In genomic region chr3:64105816-64106215, GRCh38 we compare ENCODE assay signal across 19 cellular contexts.
DNase-seq lines count a peak whose midpoint lies in the region; ATAC-seq and TF ChIP-seq lines count a peak whose summit lies in the region.
"Had no signal": no experiment of that assay in that cellular context is flagged by ENCODE, and none has a peak within 500 bp of the region (broad histone marks: within the 10 kb centered on the region; RNA-seq: fewer than 3 reads in every experiment).

No MANE protein-coding gene starts in this region.

- POLR2A ChIA-PET in PC-3 (lab: Charles Lee; ENCODE audit: unreplicated experiment), result no interaction called here
- POLR2A ChIA-PET in activated CD4-positive, alpha-beta T cell treated with anti-CD3 and anti-CD28 coated beads, Interleukin-2, amount 10 ng/mL, durations not matched to agents 7 days and 5 days (lab: Charles Lee), result no interaction called here

- H3K36me3 ChIP-seq in PC-3 (ENCODE audit: low read depth, low read length) (no peaks in the 10 kb centered on the region), osteoblast (ENCODE audit: insufficient read depth, low read length) (no peaks in the 10 kb centered on the region)
- H3K36me3 ChIP-seq: BE2C had no signal

- H3K9me2 ChIP-seq in PC-3 (replicated peaks; ENCODE audit: low read length), result no peaks in the 10 kb centered on the region

- no peaks in the 10 kb centered on the region for H3K9me3 ChIP-seq in PC-3 (ENCODE audit: low read length)
- H3K9me3 ChIP-seq in osteoblast (ENCODE audit: low read depth, low read length), result no peaks in the 10 kb centered on the region
- H3K9me3 ChIP-seq: BE2C had no signal

- H3K4me3 Mint-ChIP-seq in activated CD4-positive, alpha-beta T cell treated with anti-CD3 and anti-CD28 coated beads, Interleukin-2, amount 10 ng/mL, durations not matched to agents 7 days and 5 days, result no peak overlapping the region
- H3K4me3 Mint-ChIP-seq: CD4-positive, alpha-beta memory T cell had no signal

- no peak overlapping the region for H2AFZ ChIP-seq in PC-3 (ENCODE audit: low read length)
- no peak overlapping the region for H2AFZ ChIP-seq in osteoblast (ENCODE audit: low read length)

- intact Hi-C loops in PC-3 (cut with micrococcal nuclease), result no loop called here

- ATAC-seq in PC-3, result no peak
- ATAC-seq: Panc1 had no signal

- no peaks in the 10 kb centered on the region for H3K9me3 Mint-ChIP-seq in activated CD4-positive, alpha-beta T cell treated with anti-CD3 and anti-CD28 coated beads, Interleukin-2, amount 10 ng/mL, durations not matched to agents 7 days and 5 days

- H3K27ac Mint-ChIP-seq in activated CD4-positive, alpha-beta T cell treated with anti-CD3 and anti-CD28 coated beads, Interleukin-2, amount 10 ng/mL, durations not matched to agents 7 days and 5 days, result no peak overlapping the region
- H3K27ac Mint-ChIP-seq: CD4-positive, alpha-beta memory T cell had no signal

- no peaks in the 10 kb centered on the region for H3K4me1 Mint-ChIP-seq in activated CD4-positive, alpha-beta T cell treated with anti-CD3 and anti-CD28 coated beads, Interleukin-2, amount 10 ng/mL, durations not matched to agents 7 days and 5 days
- H3K4me1 Mint-ChIP-seq: CD4-positive, alpha-beta memory T cell had no signal

- no peaks in the 10 kb centered on the region for H3K36me3 Mint-ChIP-seq in activated CD4-positive, alpha-beta T cell treated with anti-CD3 and anti-CD28 coated beads, Interleukin-2, amount 10 ng/mL, durations not matched to agents 7 days and 5 days (ENCODE audit: low read depth)
- H3K36me3 Mint-ChIP-seq: CD4-positive, alpha-beta memory T cell had no signal

- DNase-seq in HCEC 1CT (peak; percentile 37), PC-3 (peak; percentile 19), epithelial cell of esophagus (ENCODE audit: low read depth) (peak; percentile 65), renal cortical epithelial cell (ENCODE audit: low read depth) (peak; percentile 21), iPS-NIHi11 (ENCODE audit: low spot score) (no peak), GM10266 (ENCODE audit: extremely low spot score) (no peak), osteoblast (ENCODE audit: insufficient read length, low spot score, missing footprints) (no peak)
- DNase-seq in activated CD4-positive, alpha-beta T cell treated with anti-CD3 and anti-CD28 coated beads, Interleukin-2, amount 10 ng/mL, durations not matched to agents 7 days and 5 days, result no peak
- DNase-seq: BE2C; CD4-positive, alpha-beta memory T cell; H7; NCI-H1092; NCI-H1694; NCI-H446; NCI-H748 treated with DMSO at 0.1 percent for 48 hours; SHP77 treated with DMSO at 0.1 percent for 48 hours had no signal

- CTCF ChIA-PET in PC-3 (lab: Charles Lee), result no interaction called here
- CTCF ChIA-PET in activated CD4-positive, alpha-beta T cell treated with anti-CD3 and anti-CD28 coated beads, Interleukin-2, amount 10 ng/mL, durations not matched to agents 7 days and 5 days (lab: Charles Lee), result interaction anchor here (0.7 kb wide), 1 partner anchor 36 kb away, joined by 3 read pairs; no protein-coding TSS in a partner anchor

- peak overlapping the region; percentile 14; the same call in 1 of the 2 replicates for H3K9ac ChIP-seq in PC-3 (ENCODE audit: low read length)
- H3K9ac ChIP-seq: KMS-11 had no signal

- peak overlapping the region; percentile 86 for H3K27ac ChIP-seq in PC-3 (ENCODE audit: low read length)
- no peak overlapping the region for H3K27ac ChIP-seq in osteoblast (ENCODE audit: low read depth, low read length)
- H3K27ac ChIP-seq: HL-60, KMS-11 had no signal

- H3K4me3 ChIP-seq in PC-3 (ENCODE audit: low read length), result no peak overlapping the region
- no peak overlapping the region for H3K4me3 ChIP-seq in epithelial cell of esophagus (ENCODE audit: low read length)
- H3K4me3 ChIP-seq in osteoblast (ENCODE audit: insufficient read depth, low read length), result no peak overlapping the region

- H3K79me2 ChIP-seq in PC-3 (ENCODE audit: low read length) (no peaks in the 10 kb centered on the region), osteoblast (ENCODE audit: insufficient read depth, low read length) (no peaks in the 10 kb centered on the region)

- peak overlapping the region; percentile 10; the same call in 1 of the 2 replicates for H3K4me2 ChIP-seq in PC-3 (ENCODE audit: low read length)
- no peak overlapping the region for H3K4me2 ChIP-seq in osteoblast (ENCODE audit: insufficient read depth, low read length)
- H3K4me2 ChIP-seq: KMS-11 had no signal

- no TSS peak for BruUV-seq in PC-3 (replicated peaks; lab: Mats Ljungman, UMichigan)

- H3F3A ChIP-seq in PC-3 (ENCODE audit: low read length, unreplicated experiment), result no peaks in the 10 kb centered on the region

- H3K27me3 ChIP-seq in PC-3 (ENCODE audit: low read length) (no peaks in the 10 kb centered on the region), osteoblast (ENCODE audit: insufficient read depth, low read length) (no peaks in the 10 kb centered on the region)
- H3K27me3 ChIP-seq: BE2C had no signal

- H3K27me3 Mint-ChIP-seq in activated CD4-positive, alpha-beta T cell treated with anti-CD3 and anti-CD28 coated beads, Interleukin-2, amount 10 ng/mL, durations not matched to agents 7 days and 5 days, result no peaks in the 10 kb centered on the region

- H4K20me1 ChIP-seq in PC-3 (ENCODE audit: low read length) (no peaks in the 10 kb centered on the region), osteoblast (ENCODE audit: insufficient read depth, low read length) (no peaks in the 10 kb centered on the region)

- TF ChIP-seq CTCF in PC-3 (conservative IDR thresholded peaks at IDR 0.05; ENCODE audit: low read depth, low read length) (no peak), epithelial cell of esophagus (IDR thresholded peaks at IDR 0.05; ENCODE audit: insufficient read depth, low read depth, low read length, missing control alignments) (no peak), GM10266 (IDR thresholded peaks at IDR 0.05; ENCODE audit: control insufficient read depth, insufficient read depth, low read depth, missing control alignments) (no peak), osteoblast (IDR thresholded peaks at IDR 0.05; ENCODE audit: extremely low read depth, low read depth, low read length) (no peak)

- H3K4me1 ChIP-seq in PC-3 (ENCODE audit: insufficient read depth, low read length), result peaks cover 22% of the 10 kb centered on the region
- H3K4me1 ChIP-seq in osteoblast (ENCODE audit: insufficient read depth, low read length), result peaks cover 3% of the 10 kb centered on the region

Comparison
In these comparisons a context has a peak if more than half of its experiments do, and no peak if none do; other contexts are left out.
1. DNase-seq: peak in HCEC 1CT (single experiment), PC-3 (single experiment), epithelial cell of esophagus (single experiment) and renal cortical epithelial cell (single experiment); none in activated CD4-positive, alpha-beta T cell treated with anti-CD3 and anti-CD28 coated beads, Interleukin-2, amount 10 ng/mL, durations not matched to agents 7 days and 5 days (single experiment), iPS-NIHi11 (single experiment), GM10266 (single experiment) and osteoblast (single experiment).